Comparison of ENCODE assay signal across 10 cellular contexts in the genomic region with DNA sequence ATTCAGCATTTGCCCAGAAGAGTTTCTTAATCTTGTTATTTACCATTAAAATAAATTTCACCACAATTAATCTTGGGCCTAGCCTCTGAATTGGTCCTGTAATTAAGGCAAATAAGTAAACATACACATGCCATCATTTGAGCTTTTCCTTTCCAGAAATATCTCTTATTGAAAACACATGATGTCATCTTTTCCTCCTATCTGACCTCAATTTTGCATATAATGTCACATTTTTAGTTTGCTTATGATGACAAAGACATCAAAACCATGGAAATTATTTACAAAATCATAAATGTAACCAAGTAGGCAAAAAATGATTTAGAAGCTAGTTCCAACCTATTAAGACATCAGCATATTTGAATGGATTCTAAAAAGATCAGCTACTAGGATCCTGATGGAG.
"Had no signal": no experiment of that assay in that cellular context is flagged by ENCODE, and none has a peak within 500 bp of the region (broad histone marks: within the 10 kb centered on the region; RNA-seq: fewer than 3 reads in every experiment).

No MANE protein-coding gene starts in this region.

- H3K9me3 ChIP-seq: HAP-1 had no signal

- ATAC-seq: HCT116, K562 had no signal

- H3K36me3 ChIP-seq: HAP-1 had no signal

- H2AFZ ChIP-seq: GM23248 had no signal

- H3K4me3 ChIP-seq: GM23248, HAP-1, K562 had no signal

- DNase-seq: GM23248, GOT3, H7, HFFc6, IMR-90, KG1 had no signal

- H3K27ac Mint-ChIP-seq: HFFc6 had no signal

- H3K4me3 Mint-ChIP-seq: HFFc6 had no signal

- FAIRE-seq: K562 had no signal

- H3K9ac ChIP-seq: GM23248 had no signal

- H3K27ac ChIP-seq: GM23248, HL-60 had no signal
